In genomic region chr16:31000671-31001382, GRCh38 we compare ENCODE assay signal across 23 cellular contexts. TPM values are rescaled to one million over a fixed set of nuclear protein-coding genes. Genes with fewer than 3 reads are reported as not detected.
"Had no signal": no experiment of that assay in that cellular context is flagged by ENCODE, and none has a peak within 500 bp of the region (broad histone marks: within the 10 kb centered on the region; RNA-seq: fewer than 3 reads in every experiment).

No MANE protein-coding gene starts in this region.

- H3K4me3 Mint-ChIP-seq: central memory CD8-positive, alpha-beta T cell; effector memory CD8-positive, alpha-beta T cell; memory B cell; naive B cell; nephron had no signal

- H3K9ac ChIP-seq: parathyroid adenoma had no signal

- H3K36me3 ChIP-seq: gastrocnemius medialis, heart right ventricle, left lung, lower lobe of right lung, prostate gland, stomach had no signal

- H3K79me2 ChIP-seq: parathyroid adenoma had no signal

- H3K9me3 ChIP-seq: gastrocnemius medialis, heart right ventricle, left lung, lower lobe of right lung, prostate gland, stomach had no signal

- DNase-seq: cortex of kidney; effector memory CD8-positive, alpha-beta T cell; gastrocnemius medialis; heart right ventricle; hypothalamus; left lung; lower lobe of right lung; midbrain; naive B cell; occipital lobe; retina; stimulated activated CD4-positive, alpha-beta T cell treated with anti-CD3 and anti-CD28 coated beads, Interleukin-12 subunit alpha, Interleukin-12 subunit beta, amount 100 ng/mL, for 4 hours; stimulated activated naive CD4-positive, alpha-beta T cell; stomach; substantia nigra; trophoblast cell had no signal

- H3K9me3 Mint-ChIP-seq: central memory CD8-positive, alpha-beta T cell; effector memory CD8-positive, alpha-beta T cell; memory B cell; naive B cell; nephron had no signal

- H3K27me3 ChIP-seq: heart right ventricle had no signal

- H3K4me3 ChIP-seq: gastrocnemius medialis, heart right ventricle, left lung, lower lobe of right lung, prostate gland, stomach had no signal

- H3K27ac ChIP-seq: gastrocnemius medialis, left lung, lower lobe of right lung, prostate gland, stomach had no signal

- H3K4me1 ChIP-seq: prostate gland had no signal

- H3K27ac Mint-ChIP-seq: effector memory CD8-positive, alpha-beta T cell; memory B cell; naive B cell had no signal

- H3K27me3 Mint-ChIP-seq: central memory CD8-positive, alpha-beta T cell had no signal

- H3K36me3 Mint-ChIP-seq: memory B cell, naive B cell had no signal

- FAIRE-seq: islet of Langerhans had no signal

RNA-seq across cellular contexts. Expression of gene STX1B, which starts 9.6 kb away (rescaled TPM):
- total RNA-seq: skeletal muscle tissue had no signal
